ENCODE assay signal across 8 cellular contexts in the genomic region with DNA sequence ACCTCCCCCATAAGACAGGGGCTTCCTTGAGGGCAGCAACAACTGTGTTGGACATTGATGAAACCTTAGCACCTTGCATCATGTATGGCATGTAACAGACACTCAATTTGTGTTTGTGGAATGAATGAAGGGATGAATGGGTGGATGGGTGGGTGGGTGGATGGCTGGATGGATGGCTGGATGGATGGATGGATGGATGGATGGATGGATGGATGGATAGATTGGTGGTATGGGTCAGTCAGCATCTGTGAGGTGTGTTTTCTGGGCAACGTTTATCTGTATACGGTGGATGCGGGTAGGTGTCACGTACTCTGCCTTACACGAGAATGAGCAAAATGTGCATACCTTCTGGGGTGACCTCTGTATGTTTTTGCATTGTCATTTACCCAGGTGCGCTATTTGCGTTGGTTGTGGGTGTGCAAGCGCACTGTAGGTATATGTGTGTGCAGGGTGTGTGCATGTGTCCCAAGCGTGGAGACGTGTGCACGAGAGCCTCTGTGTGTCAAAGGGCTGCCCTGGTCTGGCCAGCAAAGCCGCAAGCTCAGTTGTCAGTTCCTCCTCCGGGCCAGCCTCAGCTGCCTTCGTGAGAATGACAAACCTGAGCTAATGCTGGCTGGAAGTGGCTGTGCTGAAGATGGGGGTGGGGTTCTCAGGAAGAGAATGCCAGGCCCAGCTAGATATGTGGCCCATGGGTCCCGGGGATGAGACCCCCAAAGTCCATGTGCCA. TPM values are rescaled to one million over a fixed set of nuclear protein-coding genes. Genes with fewer than 3 reads are reported as not detected.
DNase-seq lines count a peak whose midpoint lies in the region; ATAC-seq and TF ChIP-seq lines count a peak whose summit lies in the region.

No MANE protein-coding gene starts in this region.

- H3K27me3 ChIP-seq in SU-DHL-6 (ENCODE audit: low read length) (no peaks in the 10 kb centered on the region), osteoblast (ENCODE audit: insufficient read depth, low read length) (no peaks in the 10 kb centered on the region)

- H3K4me1 ChIP-seq in osteoblast (ENCODE audit: insufficient read depth, low read length) = peaks cover 14% of the 10 kb centered on the region

- H2AFZ ChIP-seq in SU-DHL-6 (ENCODE audit: low read depth, low read length, severe bottlenecking) (no peak overlapping the region), osteoblast (ENCODE audit: low read length) (no peak overlapping the region)

- peak overlapping the region; percentile 33 for H3K4me3 ChIP-seq in SU-DHL-6 (ENCODE audit: insufficient read depth, low read length, poor library complexity, severe bottlenecking)
- no peak overlapping the region for H3K4me3 ChIP-seq in osteoblast (ENCODE audit: insufficient read depth, low read length)

- H3K9me2 ChIP-seq in SU-DHL-6 (replicated peaks; ENCODE audit: insufficient read depth, low read length) = no peaks in the 10 kb centered on the region

- peak overlapping the region; percentile 58 for H3K4me2 ChIP-seq in SU-DHL-6 (ENCODE audit: low read depth, low read length, poor library complexity, severe bottlenecking)
- H3K4me2 ChIP-seq in osteoblast (ENCODE audit: insufficient read depth, low read length) = no peak overlapping the region

- TF ChIP-seq CTCF in SU-DHL-6 (IDR thresholded peaks at IDR 0.05; ENCODE audit: insufficient read depth, low read length, poor library complexity, severe bottlenecking) (no peak), osteoblast (IDR thresholded peaks at IDR 0.05; ENCODE audit: extremely low read depth, low read depth, low read length) (no peak)

- H3K79me2 ChIP-seq in SU-DHL-6 (ENCODE audit: insufficient read depth, low read length) (peaks cover 21% of the 10 kb centered on the region), osteoblast (ENCODE audit: insufficient read depth, low read length) (peaks cover 51% of the 10 kb centered on the region)

- H4K20me1 ChIP-seq in SU-DHL-6 (ENCODE audit: low read depth, low read length) = no peaks in the 10 kb centered on the region
- peaks cover 20% of the 10 kb centered on the region for H4K20me1 ChIP-seq in osteoblast (ENCODE audit: insufficient read depth, low read length)

- H3K27ac ChIP-seq in SU-DHL-6 (ENCODE audit: low read depth, low read length) = peak overlapping the region; percentile 97
- no peak overlapping the region for H3K27ac ChIP-seq in osteoblast (ENCODE audit: low read depth, low read length)

- ATAC-seq in GM19023 (IDR thresholded peaks at IDR 0.05; ENCODE audit: unreplicated experiment) = peak; percentile 35
- peak; percentile 26 for ATAC-seq in HG02852 (IDR thresholded peaks at IDR 0.05; ENCODE audit: unreplicated experiment)

- H3K36me3 ChIP-seq in SU-DHL-6 (ENCODE audit: low read length) (no peaks in the 10 kb centered on the region), osteoblast (ENCODE audit: insufficient read depth, low read length) (no peaks in the 10 kb centered on the region)

- peaks cover 43% of the 10 kb centered on the region for H3F3A ChIP-seq in SU-DHL-6 (ENCODE audit: insufficient read depth)

- H3K9ac ChIP-seq in SU-DHL-6 (ENCODE audit: low read length) = peak overlapping the region; percentile 47

- DNase-seq in osteoblast (ENCODE audit: insufficient read length, low spot score, missing footprints) = peak; percentile 11
- no peak for DNase-seq in stimulated activated CD4-positive, alpha-beta T cell treated with anti-CD3 and anti-CD28 coated beads, Interleukin-2, amount 100 ng/mL, for 48 hours
- no peak for DNase-seq in T-helper 9 cell
- DNase-seq in NCI-H2196 treated with DMSO at 0.1 percent for 48 hours (lab: John Stamatoyannopoulos, UW; ENCODE audit: unreplicated experiment) = no peak
- no peak for DNase-seq in SHP77 (lab: John Stamatoyannopoulos, UW)

- H3K9me3 ChIP-seq in SU-DHL-6 (ENCODE audit: insufficient read depth, low read length) (no peaks in the 10 kb centered on the region), osteoblast (ENCODE audit: low read depth, low read length) (no peaks in the 10 kb centered on the region)

RNA-seq across cellular contexts. Expression of a gene that starts 26.5 kb away (rescaled TPM):
- total RNA-seq in osteoblast = 24.8 and 25.0 TPM in 2 replicates
